In genomic region chr2:233435436-233436190, GRCh38 we compare ENCODE assay signal across 25 cellular contexts.
DNase-seq lines count a peak whose midpoint lies in the region; ATAC-seq and TF ChIP-seq lines count a peak whose summit lies in the region.
"Had no signal": no experiment of that assay in that cellular context is flagged by ENCODE, and none has a peak within 500 bp of the region (broad histone marks: within the 10 kb centered on the region; RNA-seq: fewer than 3 reads in every experiment).

No MANE protein-coding gene starts in this region.

- peak; percentile 39 for DNase-seq in activated CD8-positive, alpha-beta memory T cell treated with anti-CD3 and anti-CD28 coated beads, Interleukin-2, amount 50 U/mL, for 48 hours
- DNase-seq in activated CD8-positive, alpha-beta memory T cell treated with anti-CD3 and anti-CD28 coated beads for 24 hours: no peak
- no peak for DNase-seq in IMR-90
- DNase-seq in naive thymus-derived CD4-positive, alpha-beta T cell: peak in 1 of 9 donors; percentile 11
- DNase-seq in NCI-H446 treated with DMSO at 0.1 percent for 48 hours (lab: John Stamatoyannopoulos, UW): no peak
- DNase-seq in GOT3 (lab: John Stamatoyannopoulos, UW): no peak
- DNase-seq: activated CD4-positive, alpha-beta T cell treated with anti-CD3 and anti-CD28 coated beads for 4 hours; activated naive CD4-positive, alpha-beta T cell treated with anti-CD3 and anti-CD28 coated beads, Interleukin-2, amount 50 U/mL, for 16 hours; effector memory CD4-positive, alpha-beta T cell; esophagus squamous epithelium; kidney glomerular epithelial cell; mesendoderm; NCI-H1105; NCI-H2107; NCI-H526 treated with DMSO at 0.1 percent for 48 hours; stimulated activated CD4-positive, alpha-beta T cell treated with anti-CD3 and anti-CD28 coated beads, Interleukin-4, amount 100 ng/mL, for 1 hour; stimulated activated naive CD8-positive, alpha-beta T cell treated with anti-CD3 and anti-CD28 coated beads, Interleukin-15, amount 100 ng/mL, for 72 hours had no signal

- peaks cover 0 to 3% of the 10 kb centered on the region in 2 experiments; a peak in 1 of 4 replicates for H3K79me1 ChIP-seq in IMR-90 (ENCODE audit: low read depth in 1 of 2, low read length in 2 of 2)

- no peak overlapping the region for H3K23ac ChIP-seq in IMR-90 (ENCODE audit: low read depth, low read length)

- no peaks in the 10 kb centered on the region for H3K9me3 ChIP-seq in IMR-90 (ENCODE audit: control insufficient read depth, insufficient read depth, low read length)
- no peaks in the 10 kb centered on the region for H3K9me3 ChIP-seq in naive thymus-derived CD4-positive, alpha-beta T cell (ENCODE audit: control insufficient read depth in 2 of 3, low read length in 3 of 3)
- H3K9me3 ChIP-seq: BLaER1 treated with 17β-estradiol and CSF1 and Interleukin-3, amounts not matched to agents 10 nM and 100 nM; esophagus squamous epithelium; vagina had no signal

- no peak for TF ChIP-seq POLR2A in IMR-90 (IDR thresholded peaks at IDR 0.05; ENCODE audit: low read depth, low read length)

- H3K4me3 Mint-ChIP-seq in naive thymus-derived CD4-positive, alpha-beta T cell: no peak overlapping the region
- no peak overlapping the region for H3K4me3 Mint-ChIP-seq in stimulated activated memory B cell treated with anti-CD40 and anti-IgM and Interleukin-4, amounts not matched to agents 10 μg/mL and 1 μg/mL and 100 μg/mL, for 72 hours
- H3K4me3 Mint-ChIP-seq: naive thymus-derived CD8-positive, alpha-beta T cell; stimulated activated naive CD8-positive, alpha-beta T cell treated with anti-CD3 and anti-CD28 coated beads, Interleukin-15, amount 100 ng/mL, for 72 hours had no signal

- no peak overlapping the region for H3K14ac ChIP-seq in IMR-90 (replicated peaks; ENCODE audit: low read depth, low read length)

- H3K56ac ChIP-seq in IMR-90 (ENCODE audit: extremely low read depth, insufficient read depth, low read length): no peak overlapping the region

- H4K91ac ChIP-seq in IMR-90 (ENCODE audit: insufficient read depth, low read depth, low read length): no peak overlapping the region

- H3K9me3 Mint-ChIP-seq in naive thymus-derived CD4-positive, alpha-beta T cell: no peaks in the 10 kb centered on the region
- H3K9me3 Mint-ChIP-seq in stimulated activated memory B cell treated with anti-CD40 and anti-IgM and Interleukin-4, amounts not matched to agents 10 μg/mL and 1 μg/mL and 100 μg/mL, for 72 hours: peaks cover 4% of the 10 kb centered on the region
- H3K9me3 Mint-ChIP-seq: naive thymus-derived CD8-positive, alpha-beta T cell; stimulated activated naive CD8-positive, alpha-beta T cell treated with anti-CD3 and anti-CD28 coated beads, Interleukin-15, amount 100 ng/mL, for 72 hours had no signal

- no peak overlapping the region for H2AFZ ChIP-seq in IMR-90 (replicated peaks; ENCODE audit: low read length, poor library complexity)

- no peaks in the 10 kb centered on the region for H4K20me1 ChIP-seq in IMR-90 (ENCODE audit: insufficient read depth, low read length)

- TF ChIP-seq CTCF in IMR-90 (conservative IDR thresholded peaks at IDR 0.05; ENCODE audit: low read depth, low read length): no peak

- TF ChIP-seq RAD21 in IMR-90 (IDR thresholded peaks at IDR 0.05; ENCODE audit: low read length): no peak

- ATAC-seq in IMR-90 (ENCODE audit: low read depth) (no peak), HG03196 (IDR thresholded peaks at IDR 0.05; ENCODE audit: unreplicated experiment) (no peak)
- ATAC-seq in naive thymus-derived CD4-positive, alpha-beta T cell: no peak
- ATAC-seq in stimulated activated memory B cell treated with anti-CD40 and anti-IgM and Interleukin-4, amounts not matched to agents 10 μg/mL and 1 μg/mL and 100 μg/mL, for 72 hours: no peak
- ATAC-seq: HCT116; naive thymus-derived CD8-positive, alpha-beta T cell; stimulated activated naive CD8-positive, alpha-beta T cell treated with anti-CD3 and anti-CD28 coated beads, Interleukin-15, amount 100 ng/mL, for 72 hours had no signal

- no peak overlapping the region for H3K4ac ChIP-seq in IMR-90 (ENCODE audit: low read depth, low read length)

- no peaks in the 10 kb centered on the region for H3K4me1 ChIP-seq in IMR-90 (ENCODE audit: control insufficient read depth, insufficient read depth, low read length)
- peaks cover 0 to 5% of the 10 kb centered on the region in 2 donors for H3K4me1 ChIP-seq in naive thymus-derived CD4-positive, alpha-beta T cell (ENCODE audit: control insufficient read depth in 2 of 2, insufficient read depth in 2 of 2, low read length in 2 of 2)
- H3K4me1 ChIP-seq: esophagus squamous epithelium, vagina had no signal

- dilution Hi-C loops in IMR-90 (cut with HindIII; ENCODE audit: low sequenced_read_pairs, unreplicated experiment): no loop called here

- in situ Hi-C loops in IMR-90 (cut with MboI; ENCODE audit: low sequenced_read_pairs): no loop called here

- no peak overlapping the region for H2BK15ac ChIP-seq in IMR-90 (ENCODE audit: low read depth, low read length)

- 98% methylated on average over 8 of the region's 18 CpGs; no CpG with 5 or more reads in 1 of the 2 experiments for WGBS in IMR-90 (ENCODE audit: extremely low coverage in 2 of 2, insufficient read length in 1 of 2), 2 experiments

- no peaks in the 10 kb centered on the region for H3K27me3 Mint-ChIP-seq in naive thymus-derived CD4-positive, alpha-beta T cell
- no peaks in the 10 kb centered on the region for H3K27me3 Mint-ChIP-seq in stimulated activated memory B cell treated with anti-CD40 and anti-IgM and Interleukin-4, amounts not matched to agents 10 μg/mL and 1 μg/mL and 100 μg/mL, for 72 hours
- H3K27me3 Mint-ChIP-seq: naive thymus-derived CD8-positive, alpha-beta T cell; progenitor cell of endocrine pancreas; stimulated activated naive CD8-positive, alpha-beta T cell treated with anti-CD3 and anti-CD28 coated beads, Interleukin-15, amount 100 ng/mL, for 72 hours had no signal

- POLR2A ChIA-PET in IMR-90 (lab: Charles Lee; ENCODE audit: unreplicated experiment): no interaction called here
- POLR2A ChIA-PET in naive thymus-derived CD4-positive, alpha-beta T cell (lab: Charles Lee): interaction anchor here (12.9 kb wide), 1 partner anchor 12 kb away, joined by 127 read pairs; no protein-coding TSS in a partner anchor

- peaks cover 26% of the 10 kb centered on the region for H3K36me3 ChIP-seq in IMR-90 (ENCODE audit: control insufficient read depth, insufficient read depth, low read length)
- H3K36me3 ChIP-seq in naive thymus-derived CD4-positive, alpha-beta T cell (ENCODE audit: control insufficient read depth in 2 of 3, insufficient read depth in 3 of 3, low read length in 3 of 3): peaks cover 8 to 64% (median 28%) of the 10 kb centered on the region in 3 experiments

- H3K27me3 ChIP-seq in IMR-90 (ENCODE audit: control insufficient read depth, insufficient read depth, low read length): no peaks in the 10 kb centered on the region
- no peaks in the 10 kb centered on the region for H3K27me3 ChIP-seq in naive thymus-derived CD4-positive, alpha-beta T cell (ENCODE audit: control insufficient read depth in 2 of 2, insufficient read depth in 2 of 2, low read length in 2 of 2)
- H3K27me3 ChIP-seq: BLaER1 treated with 17β-estradiol and CSF1 and Interleukin-3, amounts not matched to agents 10 nM and 100 nM; esophagus squamous epithelium; vagina had no signal

- peak overlapping the region; percentile 85 for H2AK9ac ChIP-seq in IMR-90 (replicated peaks; ENCODE audit: low read depth, low read length, poor library complexity)

- H3K9ac ChIP-seq in IMR-90 (ENCODE audit: low read depth, low read length): no peak overlapping the region

- no peak overlapping the region for H4K8ac ChIP-seq in IMR-90 (ENCODE audit: low read depth in 2 of 2, low read length in 2 of 2)

- peaks cover 13 to 62% (median 26%) of the 10 kb centered on the region in 5 donors for H3K36me3 Mint-ChIP-seq in naive thymus-derived CD4-positive, alpha-beta T cell
- peaks cover 67% of the 10 kb centered on the region for H3K36me3 Mint-ChIP-seq in stimulated activated memory B cell treated with anti-CD40 and anti-IgM and Interleukin-4, amounts not matched to agents 10 μg/mL and 1 μg/mL and 100 μg/mL, for 72 hours

- H2BK20ac ChIP-seq in IMR-90 (ENCODE audit: low read depth, low read length): no peak overlapping the region

- H3K27ac Mint-ChIP-seq in naive thymus-derived CD4-positive, alpha-beta T cell: peak overlapping the region in 7 of 9 donors; percentile 19 to 88 (median 76)
- peak overlapping the region; percentile 56 for H3K27ac Mint-ChIP-seq in stimulated activated memory B cell treated with anti-CD40 and anti-IgM and Interleukin-4, amounts not matched to agents 10 μg/mL and 1 μg/mL and 100 μg/mL, for 72 hours
- H3K27ac Mint-ChIP-seq: progenitor cell of endocrine pancreas had no signal

- H3K4me3 ChIP-seq in IMR-90 (ENCODE audit: insufficient read depth, low read depth, low read length): no peak overlapping the region
- no peak overlapping the region for H3K4me3 ChIP-seq in naive thymus-derived CD4-positive, alpha-beta T cell (ENCODE audit: low read length)
- H3K4me3 ChIP-seq: BLaER1 treated with 17β-estradiol and CSF1 and Interleukin-3, amounts not matched to agents 10 nM and 100 nM; esophagus squamous epithelium; smooth muscle cell; vagina had no signal

- no peak overlapping the region for H3K4me2 ChIP-seq in IMR-90 (ENCODE audit: low read depth, low read length)
- H3K4me2 ChIP-seq: smooth muscle cell had no signal

- H2AK5ac ChIP-seq in IMR-90 (ENCODE audit: low read depth, low read length): no peak overlapping the region

- H2BK120ac ChIP-seq in IMR-90 (ENCODE audit: low read depth, low read length): no peak overlapping the region

- intact Hi-C loops in IMR-90 (cut with micrococcal nuclease): no loop called here
- intact Hi-C loops in naive thymus-derived CD4-positive, alpha-beta T cell (cut with micrococcal nuclease): no loop called here

- H3K4me1 Mint-ChIP-seq in naive thymus-derived CD4-positive, alpha-beta T cell: peaks cover 7 to 40% (median 35%) of the 10 kb centered on the region in 7 donors
- peaks cover 45% of the 10 kb centered on the region for H3K4me1 Mint-ChIP-seq in stimulated activated memory B cell treated with anti-CD40 and anti-IgM and Interleukin-4, amounts not matched to agents 10 μg/mL and 1 μg/mL and 100 μg/mL, for 72 hours

- CTCF ChIA-PET in IMR-90 (lab: Yijun Ruan, JAX): no interaction called here
- CTCF ChIA-PET in naive thymus-derived CD4-positive, alpha-beta T cell (lab: Charles Lee): interaction anchor here (2.5 to 18.1 kb wide), 3 partner anchors 8 to 32 kb away, joined by 10 to 379 read pairs (median 156); no protein-coding TSS in a partner anchor

- H3K27ac ChIP-seq in IMR-90 (ENCODE audit: insufficient read depth, low read length): no peak overlapping the region
- H3K27ac ChIP-seq in naive thymus-derived CD4-positive, alpha-beta T cell (ENCODE audit: low read depth, low read length): no peak overlapping the region
- H3K27ac ChIP-seq: esophagus squamous epithelium, vagina had no signal

- no peak overlapping the region for H2BK5ac ChIP-seq in IMR-90 (ENCODE audit: low read depth, low read length, poor library complexity, severe bottlenecking)

- H3K9me1 ChIP-seq in IMR-90 (ENCODE audit: insufficient read depth, low read length): peaks cover 5% of the 10 kb centered on the region; the same call in 1 of the 2 replicates

- no TSS peak for BruUV-seq in IMR-90 (replicated peaks; lab: Mats Ljungman, UMichigan)

- H4K5ac ChIP-seq in IMR-90 (ENCODE audit: low read depth, low read length): no peak overlapping the region

- H3K18ac ChIP-seq in IMR-90 (ENCODE audit: low read depth, low read length): no peak overlapping the region
